In genomic region chr18:51417643-51418483, GRCh38 we compare ENCODE assay signal across 20 cellular contexts.
DNase-seq lines count a peak whose midpoint lies in the region; ATAC-seq, FAIRE-seq and TF ChIP-seq lines count a peak whose summit lies in the region.
"Had no signal": no experiment of that assay in that cellular context is flagged by ENCODE, and none has a peak within 500 bp of the region (broad histone marks: within the 10 kb centered on the region; RNA-seq: fewer than 3 reads in every experiment).

No MANE protein-coding gene starts in this region.

- no peaks in the 10 kb centered on the region for H3K9me3 Mint-ChIP-seq in nephron progenitor cell

- no peak overlapping the region for H3K4me3 Mint-ChIP-seq in nephron progenitor cell
- H3K4me3 Mint-ChIP-seq: CD14-positive monocyte had no signal

- H3K27me3 ChIP-seq in bronchial epithelial cell (ENCODE audit: control insufficient read depth, insufficient read depth, low read length) = no peaks in the 10 kb centered on the region

- peak; percentile 64 for DNase-seq in NCI-H748 (lab: John Stamatoyannopoulos, UW; ENCODE audit: unreplicated experiment)
- DNase-seq in NCI-H748 treated with DMSO at 0.1 percent for 48 hours (lab: John Stamatoyannopoulos, UW) = no peak
- peak; percentile 16 for DNase-seq in NAMALWA (ENCODE audit: low spot score)
- DNase-seq in bronchial epithelial cell (ENCODE audit: low read depth) = no peak
- peak; percentile 15 for DNase-seq in iPS-NIHi11 (ENCODE audit: low spot score)
- DNase-seq in DMS79 (lab: John Stamatoyannopoulos, UW) = no peak
- DNase-seq in nephron progenitor cell = no peak
- DNase-seq: COR-L47, GDM1, IMR-90, NCI-H1417 treated with DMSO at 0.1 percent for 48 hours, NCI-H2107, PC-9 had no signal

- H3K27ac Mint-ChIP-seq in nephron progenitor cell = no peak overlapping the region
- H3K27ac Mint-ChIP-seq: CD14-positive monocyte had no signal

- H3K4me1 Mint-ChIP-seq in nephron progenitor cell = no peaks in the 10 kb centered on the region
- H3K4me1 Mint-ChIP-seq: CD14-positive monocyte had no signal

- no peak overlapping the region for H3K4me3 ChIP-seq in bronchial epithelial cell (ENCODE audit: low read depth, low read length)
- H3K4me3 ChIP-seq: A549, PC-9, SK-N-MC had no signal

- H3K36me3 Mint-ChIP-seq in nephron progenitor cell (ENCODE audit: low read depth) = no peaks in the 10 kb centered on the region
- H3K36me3 Mint-ChIP-seq: CD14-positive monocyte had no signal

- TF ChIP-seq CTCF in bronchial epithelial cell (IDR thresholded peaks at IDR 0.05; ENCODE audit: insufficient read depth, low read length, severe bottlenecking) = no peak
- TF ChIP-seq CTCF in nephron progenitor cell (IDR thresholded peaks at IDR 0.05) = no peak

- ATAC-seq in HG03520 (IDR thresholded peaks at IDR 0.05; ENCODE audit: unreplicated experiment) = no peak
- ATAC-seq: A549, Right ventricle myocardium inferior had no signal

- peak; percentile 75 for FAIRE-seq in bronchial epithelial cell (lab: Jason Lieb, UNC)
- FAIRE-seq: A549, GM12892, GM19239 had no signal

- peaks cover 10% of the 10 kb centered on the region for H3K27me3 Mint-ChIP-seq in nephron progenitor cell (ENCODE audit: low read depth, poor library complexity)

- no peaks in the 10 kb centered on the region for H3K36me3 ChIP-seq in bronchial epithelial cell (ENCODE audit: control insufficient read depth, insufficient read depth, low read length)

Comparison
In these comparisons a context has a peak if more than half of its experiments do, and no peak if none do; other contexts are left out.
1. DNase-seq: peak in NCI-H748 (single experiment), NAMALWA (single experiment) and iPS-NIHi11 (single experiment); none in NCI-H748 treated with DMSO at 0.1 percent for 48 hours (single experiment), bronchial epithelial cell (single experiment), DMS79 (single experiment) and nephron progenitor cell (single experiment).